8 cellular contexts compared by ENCODE assay signal in genomic region chr9:94084314-94084713, GRCh38. TPM values are rescaled to one million over a fixed set of nuclear protein-coding genes. Genes with fewer than 3 reads are reported as not detected.
DNase-seq lines count a peak whose midpoint lies in the region; ATAC-seq and TF ChIP-seq lines count a peak whose summit lies in the region.

TSS of gene PTPDC1 (plus strand) at chr9:94084464. CDS start at chr9:94084531, 67 bp downstream.

- H3K9me3 ChIP-seq in NT2/D1 (ENCODE audit: insufficient read depth, low read length), result no peaks in the 10 kb centered on the region

- H3K36me3 ChIP-seq in NT2/D1 (ENCODE audit: insufficient read depth, insufficient read length, low read length), result peaks cover 15% of the 10 kb centered on the region

- ATAC-seq in omental fat pad (ENCODE audit: low FRiP score), result no peak

- H3K27me3 ChIP-seq in NT2/D1 (ENCODE audit: insufficient read depth, insufficient read length), result no peaks in the 10 kb centered on the region

- in situ Hi-C loops in G401 (cut with HindIII; ENCODE audit: low sequenced_read_pairs), result no loop called here

- no peak within 1 kb of the TSS for H3K9ac ChIP-seq in NT2/D1 (ENCODE audit: insufficient read length, low read depth)

- TF ChIP-seq CTCF in omental fat pad (IDR thresholded peaks at IDR 0.05), result no peak

- peak; percentile 54 for DNase-seq in G401 (ENCODE audit: low spot score)
- peak; percentile 44 for DNase-seq in NT2/D1 (ENCODE audit: low read depth, low spot score)
- DNase-seq in fibroblast of the conjunctiva (ENCODE audit: low read depth), result peak; percentile 87
- peak in 54 of 56 donors; percentile 28 to 94 (median 72) for DNase-seq in nucleus accumbens (lab: John Stamatoyannopoulos, UW)
- no peak for DNase-seq in NOMO-1 treated with DMSO at 0.1 percent for 48 hours (lab: John Stamatoyannopoulos, UW; ENCODE audit: unreplicated experiment)
- DNase-seq in omental fat pad (ENCODE audit: low spot score), result no peak
- no peak for DNase-seq in LoVo (ENCODE audit: low spot score)
- DNase-seq in NCI-H345 treated with DMSO at 0.1 percent for 48 hours (lab: John Stamatoyannopoulos, UW; ENCODE audit: unreplicated experiment), result no peak

- H3K4me1 ChIP-seq in NT2/D1 (ENCODE audit: insufficient read depth, insufficient read length), result peaks cover 3% of the 10 kb centered on the region

- no peak within 1 kb of the TSS for H3K4me3 ChIP-seq in NT2/D1 (ENCODE audit: insufficient read length, low read depth)

RNA-seq across cellular contexts. Expression of gene PTPDC1, which starts in this region (rescaled TPM):
- total RNA-seq in G401 (2014; rRNA removed; shearing (Covaris generic)), result 4.1 and 5.4 TPM in 2 replicates
- 10 to 100 TPM in 2 of 4 donors, 1 to 10 TPM in 2; 7.6 to 19.9 (median 12.0) TPM for total RNA-seq in omental fat pad

Comparison
In these comparisons a context has a peak if more than half of its experiments do, and no peak if none do; other contexts are left out.
1. DNase-seq: peak in G401 (single experiment), NT2/D1 (single experiment), fibroblast of the conjunctiva (single experiment) and nucleus accumbens (54 of 56); none in NOMO-1 treated with DMSO at 0.1 percent for 48 hours (single experiment), omental fat pad (single experiment), LoVo (single experiment) and NCI-H345 treated with DMSO at 0.1 percent for 48 hours (single experiment).